Comparison of ENCODE assay signal across 8 cellular contexts in genomic region chr17:48841395-48841831, GRCh38. TPM values are rescaled to one million over a fixed set of nuclear protein-coding genes. Genes with fewer than 3 reads are reported as not detected.
DNase-seq lines count a peak whose midpoint lies in the region; ATAC-seq and TF ChIP-seq lines count a peak whose summit lies in the region.

No MANE protein-coding gene starts in this region.

- in situ Hi-C loops in gastrocnemius medialis (cut with MboI; ENCODE audit: low sequenced_read_pairs in 4 of 4): no loop called here

- H3K4me3 Mint-ChIP-seq in activated CD8-positive, alpha-beta T cell treated with anti-CD3 and anti-CD28 coated beads, Interleukin-2, amount 10 ng/mL, durations not matched to agents 7 days and 5 days: peak overlapping the region; percentile 75

- H3K4me3 ChIP-seq in gastrocnemius medialis: peak overlapping the region; percentile 33 to 49 (median 46)

- H3K36me3 Mint-ChIP-seq in activated CD8-positive, alpha-beta T cell treated with anti-CD3 and anti-CD28 coated beads, Interleukin-2, amount 10 ng/mL, durations not matched to agents 7 days and 5 days (ENCODE audit: low read depth): peaks cover 54% of the 10 kb centered on the region

- ATAC-seq in GM19397 (IDR thresholded peaks at IDR 0.05; ENCODE audit: unreplicated experiment) (peak; percentile 79), HG03469 (IDR thresholded peaks at IDR 0.05; ENCODE audit: unreplicated experiment) (peak; percentile 64), gastrocnemius medialis (peak; percentile 74 to 76)
- ATAC-seq in activated CD8-positive, alpha-beta T cell treated with anti-CD3 and anti-CD28 coated beads, Interleukin-2, amount 10 ng/mL, durations not matched to agents 7 days and 5 days: peak; percentile 90

- peaks cover 53 to 65% of the 10 kb centered on the region in 2 donors for H3K4me1 ChIP-seq in gastrocnemius medialis

- no peaks in the 10 kb centered on the region for H3K27me3 ChIP-seq in gastrocnemius medialis

- intact Hi-C loops in gastrocnemius medialis (cut with DNase I; ENCODE audit: low total_unique reads): loop anchor here (1.0 kb wide), 1 partner anchor 10 kb away; the partner anchor contains the start of gene CALCOCO2

- no peaks in the 10 kb centered on the region for H3K9me3 Mint-ChIP-seq in activated CD8-positive, alpha-beta T cell treated with anti-CD3 and anti-CD28 coated beads, Interleukin-2, amount 10 ng/mL, durations not matched to agents 7 days and 5 days (ENCODE audit: insufficient read depth)

- peaks cover 64% of the 10 kb centered on the region for H3K4me1 Mint-ChIP-seq in activated CD8-positive, alpha-beta T cell treated with anti-CD3 and anti-CD28 coated beads, Interleukin-2, amount 10 ng/mL, durations not matched to agents 7 days and 5 days (ENCODE audit: low read depth)

- H3K27ac ChIP-seq in gastrocnemius medialis: peak overlapping the region; percentile 78 to 91 (median 86)

- peak; percentile 85 for DNase-seq in CD1c-positive myeloid dendritic cell (ENCODE audit: extremely low spot score)
- peak; percentile 81 for DNase-seq in activated CD8-positive, alpha-beta T cell treated with anti-CD3 and anti-CD28 coated beads, Interleukin-2, amount 10 ng/mL, durations not matched to agents 7 days and 5 days
- DNase-seq in globus pallidus (ENCODE audit: low spot score): peak; percentile 67
- DNase-seq in gastrocnemius medialis: peak in 1 of 2 donors; percentile 49
- no peak for DNase-seq in NCI-H526 (lab: John Stamatoyannopoulos, UW)
- no peak for DNase-seq in cortex of kidney (lab: John Stamatoyannopoulos, UW)

- POLR2A ChIA-PET in activated CD8-positive, alpha-beta T cell treated with anti-CD3 and anti-CD28 coated beads, Interleukin-2, amount 10 ng/mL, durations not matched to agents 7 days and 5 days (lab: Charles Lee): interaction anchor here (0.7 to 1.0 kb wide), 3 partner anchors 9 to 66 kb away, joined by 3 to 5 read pairs (median 3); no protein-coding TSS in a partner anchor

- peak overlapping the region; percentile 90 for H3K27ac Mint-ChIP-seq in activated CD8-positive, alpha-beta T cell treated with anti-CD3 and anti-CD28 coated beads, Interleukin-2, amount 10 ng/mL, durations not matched to agents 7 days and 5 days

- H3K36me3 ChIP-seq in gastrocnemius medialis: peaks cover 0 to 25% of the 10 kb centered on the region in 2 donors

- peak in 1 of 2 donors; percentile 58 for TF ChIP-seq POLR2A in gastrocnemius medialis (IDR thresholded peaks at IDR 0.05)

- CTCF ChIA-PET in activated CD8-positive, alpha-beta T cell treated with anti-CD3 and anti-CD28 coated beads, Interleukin-2, amount 10 ng/mL, durations not matched to agents 7 days and 5 days (lab: Charles Lee): interaction anchor here (0.9 to 3.0 kb wide), 11 partner anchors 10 to 163 kb away, joined by 3 to 19 read pairs (median 5); partner anchors contain the start of gene TTLL6

- H3K9me3 ChIP-seq in gastrocnemius medialis: no peaks in the 10 kb centered on the region

- no peak for TF ChIP-seq CTCF in gastrocnemius medialis (IDR thresholded peaks at IDR 0.05 in 4 of 5, conservative IDR thresholded peaks at IDR 0.05 in 1 of 5)

- H3K27me3 Mint-ChIP-seq in activated CD8-positive, alpha-beta T cell treated with anti-CD3 and anti-CD28 coated beads, Interleukin-2, amount 10 ng/mL, durations not matched to agents 7 days and 5 days (ENCODE audit: low read depth): no peaks in the 10 kb centered on the region

RNA-seq across cellular contexts. Expression of gene CALCOCO2, which starts 10.6 kb away (rescaled TPM):
- total RNA-seq in activated CD8-positive, alpha-beta T cell treated with anti-CD3 and anti-CD28 coated beads, Interleukin-2, amount 10 ng/mL, durations not matched to agents 7 days and 5 days: 100 to 1,000 TPM; 152 to 167 TPM
- total RNA-seq in gastrocnemius medialis: 100 to 1,000 TPM; 104 to 237 (median 132) TPM

RNA-seq across cellular contexts. Expression of gene TTLL6, which starts 24.4 kb away (rescaled TPM):
- not detected for total RNA-seq in activated CD8-positive, alpha-beta T cell treated with anti-CD3 and anti-CD28 coated beads, Interleukin-2, amount 10 ng/mL, durations not matched to agents 7 days and 5 days
- under 1 TPM in 2 of 4 donors, not detected in 2; 0.10 TPM for total RNA-seq in gastrocnemius medialis

RNA-seq across cellular contexts. Expression of gene ATP5MC1, which starts 51.2 kb away (rescaled TPM):
- total RNA-seq in activated CD8-positive, alpha-beta T cell treated with anti-CD3 and anti-CD28 coated beads, Interleukin-2, amount 10 ng/mL, durations not matched to agents 7 days and 5 days: 100 to 1,000 TPM in 1 of 2 experiments, 10 to 100 TPM in 1; 96.7 to 100 TPM
- total RNA-seq in gastrocnemius medialis: 100 to 1,000 TPM; 229 to 482 (median 368) TPM

Comparison
In these comparisons a context has a peak if more than half of its experiments do, and no peak if none do; other contexts are left out.
1. DNase-seq: peak in CD1c-positive myeloid dendritic cell (single experiment), activated CD8-positive, alpha-beta T cell treated with anti-CD3 and anti-CD28 coated beads, Interleukin-2, amount 10 ng/mL, durations not matched to agents 7 days and 5 days (single experiment) and globus pallidus (single experiment); none in NCI-H526 (0 of 2) and cortex of kidney (single experiment).
2. Peak in every context shown above with its lines, with median percentiles within 50 percentile points of each other: ATAC-seq.